8 cellular contexts compared by ENCODE assay signal in genomic region chr9:111481885-111482636, GRCh38. TPM values are rescaled to one million over a fixed set of nuclear protein-coding genes. Genes with fewer than 3 reads are reported as not detected.
DNase-seq lines count a peak whose midpoint lies in the region; ATAC-seq and TF ChIP-seq lines count a peak whose summit lies in the region.

No MANE protein-coding gene starts in this region.

- H3K4me3 ChIP-seq in LNCaP clone FGC (ENCODE audit: low read depth, low read length) (peak overlapping the region; percentile 83), iPS-11a (ENCODE audit: low read depth, low read length) (peak overlapping the region; percentile 85)

- ATAC-seq in stimulated activated memory B cell treated with anti-CD40 and anti-IgM and Interleukin-4, amounts not matched to agents 10 μg/mL and 1 μg/mL and 100 μg/mL, for 72 hours: no peak
- no peak for ATAC-seq in HG02610 (IDR thresholded peaks at IDR 0.05; ENCODE audit: unreplicated experiment)

- DNase-seq in DMS53 treated with DMSO at 0.1 percent for 48 hours (lab: John Stamatoyannopoulos, UW; ENCODE audit: unreplicated experiment): peak; percentile 36
- peak; percentile 88 for DNase-seq in LNCaP clone FGC (ENCODE audit: low read depth)
- DNase-seq in activated T-helper 1 cell treated with anti-CD3 and anti-CD28 coated beads, Interleukin-12 subunit alpha, Interleukin-12 subunit beta, Interleukin-2, Interleukin-4 antibody, amounts not matched to agents 30 ng/mL and 10 ng/mL and 1 ng/mL, durations not matched to agents 14 hours and 24 hours and 36 hours (ENCODE audit: low spot score): no peak
- DNase-seq in NCI-H1694 (lab: John Stamatoyannopoulos, UW): no peak
- no peak for DNase-seq in C1 segment of cervical spinal cord (lab: John Stamatoyannopoulos, UW)

- TF ChIP-seq CTCF in LNCaP clone FGC (IDR thresholded peaks at IDR 0.05; ENCODE audit: control insufficient read depth, extremely low read depth, insufficient read depth): no peak

- H3K4me1 Mint-ChIP-seq in activated T-helper 1 cell treated with anti-CD3 and anti-CD28 coated beads, Interleukin-12 subunit alpha, Interleukin-12 subunit beta, Interleukin-2, Interleukin-4 antibody, amounts not matched to agents 30 ng/mL and 10 ng/mL and 1 ng/mL, durations not matched to agents 14 hours and 24 hours and 36 hours (ENCODE audit: low read depth): peaks cover 45% of the 10 kb centered on the region
- H3K4me1 Mint-ChIP-seq in stimulated activated memory B cell treated with anti-CD40 and anti-IgM and Interleukin-4, amounts not matched to agents 10 μg/mL and 1 μg/mL and 100 μg/mL, for 72 hours: peaks cover 37% of the 10 kb centered on the region

- intact Hi-C loops in activated T-helper 1 cell treated with anti-CD3 and anti-CD28 coated beads, Interleukin-12 subunit alpha, Interleukin-12 subunit beta, Interleukin-2, Interleukin-4 antibody, amounts not matched to agents 30 ng/mL and 10 ng/mL and 1 ng/mL, durations not matched to agents 14 hours and 24 hours and 36 hours (cut with micrococcal nuclease): loop anchor here (2.0 to 10.0 kb wide), 9 partner anchors 15 to 1933 kb away; partner anchors contain the start of genes C9orf43, KIAA1958, POLE3 and PTBP3

- no peaks in the 10 kb centered on the region for H3K9me3 Mint-ChIP-seq in activated T-helper 1 cell treated with anti-CD3 and anti-CD28 coated beads, Interleukin-12 subunit alpha, Interleukin-12 subunit beta, Interleukin-2, Interleukin-4 antibody, amounts not matched to agents 30 ng/mL and 10 ng/mL and 1 ng/mL, durations not matched to agents 14 hours and 24 hours and 36 hours
- H3K9me3 Mint-ChIP-seq in stimulated activated memory B cell treated with anti-CD40 and anti-IgM and Interleukin-4, amounts not matched to agents 10 μg/mL and 1 μg/mL and 100 μg/mL, for 72 hours: no peaks in the 10 kb centered on the region

- peak overlapping the region; percentile 89 for H3K4me3 Mint-ChIP-seq in activated T-helper 1 cell treated with anti-CD3 and anti-CD28 coated beads, Interleukin-12 subunit alpha, Interleukin-12 subunit beta, Interleukin-2, Interleukin-4 antibody, amounts not matched to agents 30 ng/mL and 10 ng/mL and 1 ng/mL, durations not matched to agents 14 hours and 24 hours and 36 hours
- H3K4me3 Mint-ChIP-seq in stimulated activated memory B cell treated with anti-CD40 and anti-IgM and Interleukin-4, amounts not matched to agents 10 μg/mL and 1 μg/mL and 100 μg/mL, for 72 hours: peak overlapping the region; percentile 84

- H3K36me3 Mint-ChIP-seq in activated T-helper 1 cell treated with anti-CD3 and anti-CD28 coated beads, Interleukin-12 subunit alpha, Interleukin-12 subunit beta, Interleukin-2, Interleukin-4 antibody, amounts not matched to agents 30 ng/mL and 10 ng/mL and 1 ng/mL, durations not matched to agents 14 hours and 24 hours and 36 hours (ENCODE audit: low read depth): peaks cover 15% of the 10 kb centered on the region
- no peaks in the 10 kb centered on the region for H3K36me3 Mint-ChIP-seq in stimulated activated memory B cell treated with anti-CD40 and anti-IgM and Interleukin-4, amounts not matched to agents 10 μg/mL and 1 μg/mL and 100 μg/mL, for 72 hours

- peak overlapping the region; percentile 88 for H3K27ac Mint-ChIP-seq in activated T-helper 1 cell treated with anti-CD3 and anti-CD28 coated beads, Interleukin-12 subunit alpha, Interleukin-12 subunit beta, Interleukin-2, Interleukin-4 antibody, amounts not matched to agents 30 ng/mL and 10 ng/mL and 1 ng/mL, durations not matched to agents 14 hours and 24 hours and 36 hours
- H3K27ac Mint-ChIP-seq in stimulated activated memory B cell treated with anti-CD40 and anti-IgM and Interleukin-4, amounts not matched to agents 10 μg/mL and 1 μg/mL and 100 μg/mL, for 72 hours: peak overlapping the region; percentile 87

- H3K27me3 Mint-ChIP-seq in activated T-helper 1 cell treated with anti-CD3 and anti-CD28 coated beads, Interleukin-12 subunit alpha, Interleukin-12 subunit beta, Interleukin-2, Interleukin-4 antibody, amounts not matched to agents 30 ng/mL and 10 ng/mL and 1 ng/mL, durations not matched to agents 14 hours and 24 hours and 36 hours (ENCODE audit: insufficient read depth): no peaks in the 10 kb centered on the region
- H3K27me3 Mint-ChIP-seq in stimulated activated memory B cell treated with anti-CD40 and anti-IgM and Interleukin-4, amounts not matched to agents 10 μg/mL and 1 μg/mL and 100 μg/mL, for 72 hours: no peaks in the 10 kb centered on the region

RNA-seq across cellular contexts. Expression of gene ECPAS, which starts 2.1 kb away (rescaled TPM):
- total RNA-seq in activated T-helper 1 cell treated with anti-CD3 and anti-CD28 coated beads, Interleukin-12 subunit alpha, Interleukin-12 subunit beta, Interleukin-2, Interleukin-4 antibody, amounts not matched to agents 30 ng/mL and 10 ng/mL and 1 ng/mL, durations not matched to agents 14 hours and 24 hours and 36 hours: 98.9 and 110 TPM in 2 replicates

RNA-seq across cellular contexts. Expression of gene ZNF483, which starts 42.9 kb away (rescaled TPM):
- total RNA-seq in activated T-helper 1 cell treated with anti-CD3 and anti-CD28 coated beads, Interleukin-12 subunit alpha, Interleukin-12 subunit beta, Interleukin-2, Interleukin-4 antibody, amounts not matched to agents 30 ng/mL and 10 ng/mL and 1 ng/mL, durations not matched to agents 14 hours and 24 hours and 36 hours: 2.4 and 3.5 TPM in 2 replicates

Comparison
In these comparisons a context has a peak if more than half of its experiments do, and no peak if none do; other contexts are left out.
1. DNase-seq: peak in DMS53 treated with DMSO at 0.1 percent for 48 hours (single experiment) and LNCaP clone FGC (single experiment); none in activated T-helper 1 cell treated with anti-CD3 and anti-CD28 coated beads, Interleukin-12 subunit alpha, Interleukin-12 subunit beta, Interleukin-2, Interleukin-4 antibody, amounts not matched to agents 30 ng/mL and 10 ng/mL and 1 ng/mL, durations not matched to agents 14 hours and 24 hours and 36 hours (single experiment), NCI-H1694 (single experiment) and C1 segment of cervical spinal cord (0 of 14).